In genomic region chr7:50650057-50650664, GRCh38 we compare ENCODE assay signal across 21 cellular contexts.
"Had no signal": no experiment of that assay in that cellular context is flagged by ENCODE, and none has a peak within 500 bp of the region (broad histone marks: within the 10 kb centered on the region; RNA-seq: fewer than 3 reads in every experiment).

No MANE protein-coding gene starts in this region.

- H3K27ac ChIP-seq: brain microvascular endothelial cell, colonic mucosa, right lobe of liver, skin epidermis, transverse colon had no signal

- H3K36me3 Mint-ChIP-seq: activated naive CD4-positive, alpha-beta T cell treated with anti-CD3 and anti-CD28 coated beads, Interleukin-2, amount 50 U/mL, for 72 hours; memory B cell; stimulated activated naive B cell treated with anti-CD40 and anti-IgM and Interleukin-4, amounts not matched to agents 10 μg/mL and 1 μg/mL and 100 μg/mL, for 72 hours had no signal

- H3K4me1 Mint-ChIP-seq: endodermal cell, memory B cell had no signal

- ATAC-seq: activated naive CD4-positive, alpha-beta T cell treated with anti-CD3 and anti-CD28 coated beads, Interleukin-2, amount 50 U/mL, for 72 hours; left ventricle myocardium superior; mucosa of descending colon; right lobe of liver; stimulated activated naive B cell treated with anti-CD40 and anti-IgM and Interleukin-4, amounts not matched to agents 10 μg/mL and 1 μg/mL and 100 μg/mL, for 72 hours had no signal

- H3K4me3 ChIP-seq: colonic mucosa, mucosa of descending colon, right lobe of liver, skin epidermis, transverse colon had no signal

- H3K4me1 ChIP-seq: colonic mucosa, right lobe of liver had no signal

- DNase-seq: activated CD4-positive, alpha-beta T cell treated with anti-CD3 and anti-CD28 coated beads for 4 hours; activated CD4-positive, alpha-beta T cell treated with anti-CD3 and anti-CD28 coated beads, Interleukin-2, amount 50 U/mL, for 48 hours; activated CD4-positive, CD25-positive, alpha-beta regulatory T cell; aorta; brain microvascular endothelial cell; central memory CD4-positive, alpha-beta T cell; colonic mucosa; endodermal cell; erythroblast; foreskin fibroblast; left ventricle myocardium superior; mucosa of descending colon; occipital lobe; right lobe of liver; stimulated activated naive B cell treated with anti-CD40 and anti-IgM and Interleukin-4, amounts not matched to agents 10 μg/mL and 1 μg/mL and 100 μg/mL, for 72 hours; transverse colon had no signal

- H3K36me3 ChIP-seq: brain microvascular endothelial cell, colonic mucosa, right lobe of liver, transverse colon had no signal

- H3K27ac Mint-ChIP-seq: activated T-helper 1 cell treated with anti-CD3 and anti-CD28 coated beads, Interleukin-12 subunit alpha, Interleukin-12 subunit beta, Interleukin-2, Interleukin-4 antibody, amounts not matched to agents 30 ng/mL and 10 ng/mL and 1 ng/mL, durations not matched to agents 14 hours and 24 hours and 36 hours; memory B cell; T-helper 1 cell treated with Interleukin-12 subunit alpha and Interleukin-12 subunit beta and Interleukin-4 antibody, amounts not matched to agents 30 μg/mL and 1 μg/mL, for 36 hours had no signal

- H3K4me3 Mint-ChIP-seq: activated T-helper 1 cell treated with anti-CD3 and anti-CD28 coated beads, Interleukin-12 subunit alpha, Interleukin-12 subunit beta, Interleukin-2, Interleukin-4 antibody, amounts not matched to agents 30 ng/mL and 10 ng/mL and 1 ng/mL, durations not matched to agents 14 hours and 24 hours and 36 hours; endodermal cell; memory B cell; stimulated activated naive B cell treated with anti-CD40 and anti-IgM and Interleukin-4, amounts not matched to agents 10 μg/mL and 1 μg/mL and 100 μg/mL, for 72 hours; T-helper 1 cell treated with Interleukin-12 subunit alpha and Interleukin-12 subunit beta and Interleukin-4 antibody, amounts not matched to agents 30 μg/mL and 1 μg/mL, for 36 hours had no signal

- H3K9me3 ChIP-seq: colonic mucosa, mucosa of descending colon, right lobe of liver, transverse colon had no signal

- H3K27me3 ChIP-seq: brain microvascular endothelial cell, colonic mucosa, right lobe of liver, transverse colon had no signal

- H3K9me3 Mint-ChIP-seq: activated naive CD4-positive, alpha-beta T cell treated with anti-CD3 and anti-CD28 coated beads, Interleukin-2, amount 50 U/mL, for 72 hours; activated T-helper 1 cell treated with anti-CD3 and anti-CD28 coated beads, Interleukin-12 subunit alpha, Interleukin-12 subunit beta, Interleukin-2, Interleukin-4 antibody, amounts not matched to agents 30 ng/mL and 10 ng/mL and 1 ng/mL, durations not matched to agents 14 hours and 24 hours and 36 hours; endodermal cell; memory B cell; stimulated activated naive B cell treated with anti-CD40 and anti-IgM and Interleukin-4, amounts not matched to agents 10 μg/mL and 1 μg/mL and 100 μg/mL, for 72 hours; T-helper 1 cell treated with Interleukin-12 subunit alpha and Interleukin-12 subunit beta and Interleukin-4 antibody, amounts not matched to agents 30 μg/mL and 1 μg/mL, for 36 hours had no signal
